ENCODE assay signal across 11 cellular contexts in the genomic region with DNA sequence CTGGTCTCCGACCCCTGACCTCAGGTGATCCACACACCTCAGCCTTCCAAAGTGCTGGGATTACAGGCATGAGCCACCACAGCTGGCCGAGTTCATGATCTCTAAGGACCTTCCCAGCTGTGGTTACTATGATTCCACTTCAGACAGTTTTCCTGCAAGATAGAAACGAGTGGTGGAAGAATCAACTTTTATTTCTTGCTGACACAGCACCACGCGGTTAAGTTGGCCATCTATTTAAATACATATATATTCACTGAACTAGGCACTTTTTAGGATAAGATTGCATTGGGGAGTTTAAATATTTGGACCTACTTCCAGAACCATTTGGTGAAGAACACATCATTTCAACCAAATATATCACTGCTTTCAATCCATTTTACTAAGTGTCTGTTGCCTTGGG.
"Had no signal": no experiment of that assay in that cellular context is flagged by ENCODE, and none has a peak within 500 bp of the region (broad histone marks: within the 10 kb centered on the region; RNA-seq: fewer than 3 reads in every experiment).

No MANE protein-coding gene starts in this region.

- H3K4me3 Mint-ChIP-seq: GM23338, H9, HFFc6 had no signal

- H3K27ac Mint-ChIP-seq: GM23338, H9, HFFc6 had no signal

- H3K4me3 ChIP-seq: GM23248, GM23338, HAP-1 had no signal

- H3K9ac ChIP-seq: GM23248 had no signal

- H3K4me1 ChIP-seq: HAP-1 had no signal

- H3K9me3 ChIP-seq: HAP-1 had no signal

- ATAC-seq: GM23338, HCT116 had no signal

- H2AFZ ChIP-seq: GM23248, GM23338 had no signal

- DNase-seq: GM23248, GOT3, H7, H9, HCEC 1CT, HFFc6 had no signal

- H3K4me2 ChIP-seq: GM23338 had no signal

- H3K9me3 Mint-ChIP-seq: H9, HFFc6 had no signal

- H3K36me3 ChIP-seq: HAP-1 had no signal

- H3K27ac ChIP-seq: GM23248 had no signal

- FAIRE-seq: H1, H54 had no signal
